Comparison of ENCODE assay signal across 8 cellular contexts in the genomic region with DNA sequence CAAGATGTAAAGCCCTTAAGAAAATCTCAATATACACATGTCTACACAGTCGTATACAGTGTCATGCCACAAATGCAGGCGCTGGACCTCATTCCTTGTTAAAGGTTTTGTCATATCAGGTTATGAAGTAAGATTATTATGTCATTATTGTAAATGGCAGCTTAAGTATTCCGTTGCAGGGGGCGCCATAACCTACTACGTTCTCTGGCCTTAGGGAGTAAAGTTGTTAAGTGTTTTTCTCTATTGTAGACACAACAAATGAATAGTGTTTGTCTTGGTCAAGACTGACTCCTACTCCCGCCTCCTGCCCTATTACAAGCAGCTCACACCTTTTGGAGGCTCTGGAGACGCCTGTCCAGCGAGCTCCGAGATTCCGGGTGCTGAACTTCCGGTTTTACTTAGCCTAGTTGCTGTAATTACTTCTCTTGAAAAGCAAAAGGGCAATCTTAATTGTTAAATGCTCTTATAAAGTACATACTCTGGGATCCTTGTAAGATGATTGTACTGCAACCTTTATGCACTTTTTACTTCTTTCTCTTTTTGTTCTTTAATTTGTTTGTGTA. TPM values are rescaled to one million over a fixed set of nuclear protein-coding genes. Genes with fewer than 3 reads are reported as not detected.
DNase-seq lines count a peak whose midpoint lies in the region; ATAC-seq, FAIRE-seq and TF ChIP-seq lines count a peak whose summit lies in the region.

No MANE protein-coding gene starts in this region.

- TF ChIP-seq RAD21 in A549 (conservative IDR thresholded peaks at IDR 0.05 in 1 of 2, IDR thresholded peaks at IDR 0.05 in 1 of 2) (no peak), HepG2 (CRISPR knock-in tag; IDR thresholded peaks at IDR 0.05) (no peak)

- H3K9me3 ChIP-seq in A549 (no peaks in the 10 kb centered on the region), colonic mucosa (no peaks in the 10 kb centered on the region), HepG2 (ENCODE audit: low read length) (no peaks in the 10 kb centered on the region)

- CTCF ChIA-PET in A549 (lab: Yijun Ruan, JAX): interaction anchor here (0.6 to 4.7 kb wide), 17 partner anchors 10 to 618 kb away, joined by 3 to 98 read pairs (median 8); a partner anchor contains a TSS
- CTCF ChIA-PET in HepG2 (lab: Yijun Ruan, JAX; ENCODE audit: low intra/inter-chr PET ratio, low total read pairs): interaction anchor here (3.0 kb wide), 1 partner anchor 24 kb away, joined by 22 read pairs; no protein-coding TSS in a partner anchor

- peak; percentile 60 to 67 for ATAC-seq in A549
- peak; percentile 39 for ATAC-seq in HG02938 (IDR thresholded peaks at IDR 0.05; ENCODE audit: unreplicated experiment)
- ATAC-seq in HepG2: peak; percentile 35

- in situ Hi-C loops in GM13976 (cut with MboI; ENCODE audit: low sequenced_read_pairs, unreplicated experiment): loop anchor here (10.0 kb wide), 1 partner anchor 623 kb away; no protein-coding TSS in a partner anchor
- in situ Hi-C loops in HepG2 (cut with HindIII; ENCODE audit: extremely low pct_ligation_motif_present, low pct_unique_long_range_greater_than_20kb): loop anchor here (25.0 kb wide), 1 partner anchor 614 kb away; no protein-coding TSS in a partner anchor

- POLR2A ChIA-PET in A549 (lab: Yijun Ruan, JAX) (interaction anchor here (2.2 to 2.4 kb wide), 2 partner anchors 80 to 202 kb away, joined by 14 to 25 read pairs; a partner anchor contains a TSS), HepG2 (lab: Yijun Ruan, JAX) (interaction anchor here (0.7 to 2.6 kb wide), 5 partner anchors 14 to 269 kb away, joined by 3 to 19 read pairs (median 6); a partner anchor contains a TSS)

- DNase-seq in A549 (ENCODE audit: low read depth in 1 of 2, low spot score in 1 of 2) (peak; percentile 42 to 82), GM13976 (ENCODE audit: low spot score) (peak; percentile 45), NCI-H2107 treated with DMSO at 0.1 percent for 48 hours (lab: John Stamatoyannopoulos, UW; ENCODE audit: unreplicated experiment) (peak; percentile 88), colonic mucosa (peak; percentile 75), HepG2 (ENCODE audit: low spot score) (peak; percentile 50)
- DNase-seq in activated CD4-positive, CD25-positive, alpha-beta regulatory T cell treated with anti-CD3 and anti-CD28 coated beads, Interleukin-2, amount 50 U/mL, for 16 hours (ENCODE audit: low read depth, low spot score): peak; percentile 47
- DNase-seq in stimulated activated CD4-positive, alpha-beta T cell treated with anti-CD3 and anti-CD28 coated beads, TNF-alpha, amount 100 ng/mL, for 24 hours (ENCODE audit: low read depth in 3 of 3): peak in 2 of 3 experiments; percentile 38 to 45

- no peak for TF ChIP-seq POLR2A in A549 (IDR thresholded peaks at IDR 0.05; ENCODE audit: low read length)
- TF ChIP-seq POLR2A in HepG2 (IDR thresholded peaks at IDR 0.05; ENCODE audit: insufficient read depth in 1 of 2, low read depth in 2 of 2, low read length in 2 of 2): no peak

- BruUV-seq in HepG2 (replicated peaks; lab: Mats Ljungman, UMichigan): TSS peak; percentile 58

- H4K20me1 ChIP-seq in HepG2 (ENCODE audit: insufficient read depth, low read length): no peaks in the 10 kb centered on the region

- peaks cover 13% of the 10 kb centered on the region for H3K79me2 ChIP-seq in HepG2 (ENCODE audit: insufficient read depth, low read length)

- TF ChIP-seq EP300 in A549 (IDR thresholded peaks at IDR 0.05): no peak
- TF ChIP-seq EP300 in HepG2 (IDR thresholded peaks at IDR 0.05; ENCODE audit: low read depth in 2 of 2, low read length in 2 of 2): no peak
- no peak for TF ChIP-seq EP300 in HepG2 (CRISPR knock-in tag; IDR thresholded peaks at IDR 0.05; ENCODE audit: borderline replicate concordance)

- H3K4me1 ChIP-seq in A549 (peaks cover 15% of the 10 kb centered on the region), colonic mucosa (peaks cover 12% of the 10 kb centered on the region), HepG2 (ENCODE audit: insufficient read depth, low read length) (peaks cover 42% of the 10 kb centered on the region)

- intact Hi-C loops in colonic mucosa (cut with DNase I): loop anchor here (5.0 to 10.0 kb wide), 2 partner anchors 203 to 316 kb away; a partner anchor contains a TSS
- intact Hi-C loops in HepG2 (cut with micrococcal nuclease; ENCODE audit: unreplicated experiment): loop anchor here (2.0 to 5.0 kb wide), 3 partner anchors 75 to 316 kb away; a partner anchor contains a TSS

- H3K27ac ChIP-seq in A549: peak overlapping the region; percentile 98 to 100
- peak overlapping the region; percentile 98 for H3K27ac ChIP-seq in colonic mucosa
- peak overlapping the region; percentile 93 for H3K27ac ChIP-seq in HepG2 (ENCODE audit: extremely low read length, insufficient read depth, low read length)

- no peak for FAIRE-seq in A549 (lab: Jason Lieb, UNC)
- FAIRE-seq in HepG2 (lab: Jason Lieb, UNC): peak; percentile 15

- TF ChIP-seq CTCF in A549 (IDR thresholded peaks at IDR 0.05) (peak; percentile 66), GM13976 (IDR thresholded peaks at IDR 0.05; ENCODE audit: borderline replicate concordance, control extremely low read depth, extremely low read depth, insufficient read depth, missing control alignments) (peak; percentile 29), colonic mucosa (IDR thresholded peaks at IDR 0.05) (peak; percentile 20), HepG2 (CRISPR knock-in tag; IDR thresholded peaks at IDR 0.05) (peak; percentile 59)

- no peaks in the 10 kb centered on the region for H3K27me3 ChIP-seq in colonic mucosa
- H3K27me3 ChIP-seq in HepG2 (ENCODE audit: control insufficient read depth in 1 of 2, insufficient read depth in 2 of 2, low read length in 2 of 2): no peaks in the 10 kb centered on the region

- H3K4me2 ChIP-seq in A549 (peak overlapping the region; percentile 93), HepG2 (ENCODE audit: low read depth, low read length) (peak overlapping the region; percentile 83)

- peak overlapping the region; percentile 8 for H2AFZ ChIP-seq in HepG2 (ENCODE audit: low read length)

- WGBS in A549 (ENCODE audit: missing lambda C conversion rate): under 1% methylated on average over 11 of the region's 11 CpGs
- WGBS in HepG2 (ENCODE audit: low lambda C conversion rate): 2% methylated on average over 11 of the region's 11 CpGs

- H3K9ac ChIP-seq in colonic mucosa (ENCODE audit: low read depth in 2 of 2, low read length in 2 of 2) (peak overlapping the region; percentile 84 to 100), HepG2 (ENCODE audit: insufficient read depth, low read depth, low read length) (peak overlapping the region; percentile 98)

- peaks cover 8% of the 10 kb centered on the region for H3K36me3 ChIP-seq in colonic mucosa
- peaks cover 6 to 25% of the 10 kb centered on the region in 2 experiments; a peak in 4 of 5 replicates for H3K36me3 ChIP-seq in HepG2 (replicated peaks in 1 of 2; ENCODE audit: control insufficient read depth in 1 of 2, insufficient read depth in 2 of 2, low read length in 2 of 2)

- H3K4me3 ChIP-seq in A549 (peak overlapping the region; percentile 89), colonic mucosa (peak overlapping the region; percentile 94), HepG2 (replicated peaks in 1 of 3; ENCODE audit: insufficient read depth in 1 of 3, low read depth in 2 of 3, low read length in 3 of 3) (peak overlapping the region; percentile 73 to 98 (median 88))

RNA-seq across cellular contexts. Expression of a gene that starts 1.0 kb away (rescaled TPM):
- polyA plus RNA-seq in A549 (2011; rRNA removed) (35.7 and 38.5 TPM in 2 replicates), A549 (2017; fragmentation: RNase III; extraction: RNeasy Plus Mini Kit Qiagen cat#74134 plus additional on column Dnase treatment) (19.1 to 21.8 TPM (median 20.8 TPM) in 3 replicates), HepG2 (2011; rRNA removed) (36.3 and 42.1 TPM in 2 replicates)
- 9.2 and 11.4 TPM in 2 replicates for polyA plus RNA-seq in A549 (2012; cell fraction: cytosol; rRNA removed)
- 6.4 and 9.3 TPM in 2 replicates for polyA plus RNA-seq in A549 (2012; cell fraction: nucleus; rRNA removed)
- polyA minus RNA-seq in A549 (2011; rRNA and poly(A)+ RNA removed): 18.1 and 20.3 TPM in 2 replicates
- total RNA-seq in colonic mucosa (10 to 100 TPM; 22.9 to 28.8 TPM), HepG2 (2016; rRNA removed; fragmentation: Illumina TruSeq; extraction: Trizol) (16.2 and 20.6 TPM in 2 replicates)
- total RNA-seq in HepG2 (2016; cell fraction: cytosol; rRNA removed; fragmentation: Illumina TruSeq; extraction: Trizol; ENCODE audit: low read depth): 4.8 and 5.2 TPM in 2 replicates
- 16.4 and 19.7 TPM in 2 replicates for total RNA-seq in HepG2 (2016; cell fraction: insoluble cytoplasmic fraction; rRNA removed; fragmentation: Illumina TruSeq; extraction: Trizol)
- 14.5 and 15.8 TPM in 2 replicates for total RNA-seq in HepG2 (2016; cell fraction: membrane; rRNA removed; fragmentation: Illumina TruSeq; extraction: Trizol)
- total RNA-seq in HepG2 (2016; cell fraction: nucleus; rRNA removed; fragmentation: Illumina TruSeq; extraction: Trizol): 23.8 and 26.1 TPM in 2 replicates
- 16.2 and 22.4 TPM in 2 replicates for polyA plus RNA-seq in HepG2 (2011; cell fraction: cytosol; rRNA removed)
- polyA plus RNA-seq in HepG2 (2011; cell fraction: nucleus; rRNA removed): 23.9 and 33.1 TPM in 2 replicates
- polyA plus RNA-seq in HepG2 (2012): 23.9 and 25.0 TPM in 2 replicates
- polyA plus RNA-seq in HepG2 (2016; cell fraction: cytosol; fragmentation: Illumina TruSeq; extraction: Trizol; ENCODE audit: low read depth): 4.0 and 4.5 TPM in 2 replicates
- polyA plus RNA-seq in HepG2 (2016; cell fraction: insoluble cytoplasmic fraction; fragmentation: Illumina TruSeq; extraction: Trizol; ENCODE audit: low read depth): 21.6 and 22.3 TPM in 2 replicates
- polyA plus RNA-seq in HepG2 (2016; cell fraction: membrane; fragmentation: Illumina TruSeq; extraction: Trizol; ENCODE audit: low read depth): 9.4 and 11.1 TPM in 2 replicates
- 46.3 and 50.1 TPM in 2 replicates for polyA plus RNA-seq in HepG2 (2016; cell fraction: nucleus; fragmentation: Illumina TruSeq; extraction: Trizol; ENCODE audit: insufficient read depth, low read depth)
- polyA minus RNA-seq in HepG2 (2011; rRNA and poly(A)+ RNA removed; ENCODE audit: low replicate concordance): 19.0 and 26.5 TPM in 2 replicates
- 11.0 and 14.0 TPM in 2 replicates for polyA minus RNA-seq in HepG2 (2011; cell fraction: cytosol; rRNA and poly(A)+ RNA removed)
- polyA minus RNA-seq in HepG2 (2011; cell fraction: nucleus; rRNA and poly(A)+ RNA removed): 64.0 and 72.0 TPM in 2 replicates

RNA-seq across cellular contexts. Expression of a gene that starts 29.5 kb away (rescaled TPM):
- polyA plus RNA-seq in A549 (2011; rRNA removed) (not detected in 2 replicates), A549 (2017; fragmentation: RNase III; extraction: RNeasy Plus Mini Kit Qiagen cat#74134 plus additional on column Dnase treatment) (not detected in 3 replicates), HepG2 (2011; rRNA removed) (not detected in 2 replicates)
- polyA plus RNA-seq in A549 (2012; cell fraction: cytosol; rRNA removed): not detected in 2 replicates
- not detected in 2 replicates for polyA plus RNA-seq in A549 (2012; cell fraction: nucleus; rRNA removed)
- polyA minus RNA-seq in A549 (2011; rRNA and poly(A)+ RNA removed): not detected in 2 replicates
- total RNA-seq in colonic mucosa (not detected), HepG2 (2016; rRNA removed; fragmentation: Illumina TruSeq; extraction: Trizol) (not detected in 2 replicates)
- total RNA-seq in HepG2 (2016; cell fraction: cytosol; rRNA removed; fragmentation: Illumina TruSeq; extraction: Trizol; ENCODE audit: low read depth): not detected in 2 replicates
- not detected in 2 replicates for total RNA-seq in HepG2 (2016; cell fraction: insoluble cytoplasmic fraction; rRNA removed; fragmentation: Illumina TruSeq; extraction: Trizol)
- not detected in 2 replicates for total RNA-seq in HepG2 (2016; cell fraction: membrane; rRNA removed; fragmentation: Illumina TruSeq; extraction: Trizol)
- total RNA-seq in HepG2 (2016; cell fraction: nucleus; rRNA removed; fragmentation: Illumina TruSeq; extraction: Trizol): not detected in 2 replicates
- polyA plus RNA-seq in HepG2 (2011; cell fraction: cytosol; rRNA removed): not detected in 2 replicates
- polyA plus RNA-seq in HepG2 (2011; cell fraction: nucleus; rRNA removed): 0.05 TPM in 1 of 2 replicates, not detected in the other
- 0.27 and 0.28 TPM in 2 replicates for polyA plus RNA-seq in HepG2 (2012)
- not detected in 2 replicates for polyA plus RNA-seq in HepG2 (2016; cell fraction: cytosol; fragmentation: Illumina TruSeq; extraction: Trizol; ENCODE audit: low read depth)
- not detected in 2 replicates for polyA plus RNA-seq in HepG2 (2016; cell fraction: insoluble cytoplasmic fraction; fragmentation: Illumina TruSeq; extraction: Trizol; ENCODE audit: low read depth)
- not detected in 2 replicates for polyA plus RNA-seq in HepG2 (2016; cell fraction: membrane; fragmentation: Illumina TruSeq; extraction: Trizol; ENCODE audit: low read depth)
- polyA plus RNA-seq in HepG2 (2016; cell fraction: nucleus; fragmentation: Illumina TruSeq; extraction: Trizol; ENCODE audit: insufficient read depth, low read depth): not detected in 2 replicates
- polyA minus RNA-seq in HepG2 (2011; rRNA and poly(A)+ RNA removed; ENCODE audit: low replicate concordance): not detected in 2 replicates
- polyA minus RNA-seq in HepG2 (2011; cell fraction: cytosol; rRNA and poly(A)+ RNA removed): not detected in 2 replicates
- polyA minus RNA-seq in HepG2 (2011; cell fraction: nucleus; rRNA and poly(A)+ RNA removed): not detected in 2 replicates

Comparison
In these comparisons a context has a peak if more than half of its experiments do, and no peak if none do; other contexts are left out.
1. Peak in every context shown above with its lines: DNase-seq, ATAC-seq, H3K4me3 ChIP-seq and H3K27ac ChIP-seq.